In the genomic region with DNA sequence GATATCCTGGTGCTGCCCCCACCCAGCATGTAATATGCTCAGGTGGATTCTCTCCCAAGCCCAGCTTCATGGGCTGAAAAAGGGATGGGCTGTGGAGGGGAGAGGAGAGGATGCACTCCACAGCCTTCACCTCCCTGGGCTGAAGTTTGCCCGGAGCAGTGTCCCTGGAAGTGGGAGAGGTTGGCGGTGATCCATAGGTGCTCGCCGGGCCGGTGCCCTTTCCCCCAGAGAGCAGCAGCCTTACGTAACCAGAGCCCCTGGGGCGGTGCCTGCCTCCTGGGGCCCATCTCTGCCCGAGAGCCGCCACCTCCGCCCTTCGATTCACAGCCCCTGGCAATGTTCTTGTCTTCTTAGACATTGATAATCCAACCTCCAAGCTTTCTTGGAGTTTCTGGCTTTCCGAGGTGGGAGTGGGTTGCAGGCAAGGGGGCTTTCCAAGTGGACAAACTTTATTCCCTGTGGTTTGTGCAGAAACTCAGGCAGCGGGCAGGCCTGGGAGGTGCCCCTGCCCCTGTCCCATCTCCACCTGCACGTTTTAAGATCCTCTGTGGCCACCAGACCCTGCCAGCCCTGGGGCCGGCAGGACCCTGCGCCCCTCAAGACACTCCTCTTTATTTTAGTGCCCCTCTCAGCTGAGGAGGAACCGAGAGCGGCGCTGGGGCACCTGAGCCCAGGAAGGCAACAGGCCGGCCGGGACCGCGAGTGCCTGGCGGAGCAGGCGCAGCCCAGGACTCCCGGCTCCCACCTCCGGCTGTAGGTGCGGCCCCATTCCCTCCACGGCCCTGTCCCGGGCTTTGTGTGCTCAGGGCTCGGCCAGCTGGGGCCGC, we compare ENCODE assay signal across 1 cellular context.
TF ChIP-seq lines count a peak whose summit lies in the region.

No MANE protein-coding gene starts in this region.

TF ChIP-seq in K562, 482 proteins besides CTCF, POLR2A, EP300 and RAD21:
- TF ChIP-seq RBFOX2 (IDR thresholded peaks at IDR 0.05; ENCODE audit: low read depth, low read length) (peak; percentile 12; the same call in 1 of the 2 replicates), ERF (CRISPR knock-in tag; IDR thresholded peaks at IDR 0.05) (no peak), CBX8 (IDR thresholded peaks at IDR 0.05; ENCODE audit: borderline replicate concordance, extremely low read depth, low read depth, low read length, poor library complexity, severe bottlenecking) (no peak), ZNF140 (CRISPR knock-in tag; IDR thresholded peaks at IDR 0.05) (no peak), CBFA2T3 (IDR thresholded peaks at IDR 0.05) (no peak), MCM3 (IDR thresholded peaks at IDR 0.05) (no peak), POLR2G (IDR thresholded peaks at IDR 0.05; ENCODE audit: low read depth, low read length) (peak; percentile 47), KDM1A (IDR thresholded peaks at IDR 0.05) (no peak)
- TF ChIP-seq, protein P1, sequence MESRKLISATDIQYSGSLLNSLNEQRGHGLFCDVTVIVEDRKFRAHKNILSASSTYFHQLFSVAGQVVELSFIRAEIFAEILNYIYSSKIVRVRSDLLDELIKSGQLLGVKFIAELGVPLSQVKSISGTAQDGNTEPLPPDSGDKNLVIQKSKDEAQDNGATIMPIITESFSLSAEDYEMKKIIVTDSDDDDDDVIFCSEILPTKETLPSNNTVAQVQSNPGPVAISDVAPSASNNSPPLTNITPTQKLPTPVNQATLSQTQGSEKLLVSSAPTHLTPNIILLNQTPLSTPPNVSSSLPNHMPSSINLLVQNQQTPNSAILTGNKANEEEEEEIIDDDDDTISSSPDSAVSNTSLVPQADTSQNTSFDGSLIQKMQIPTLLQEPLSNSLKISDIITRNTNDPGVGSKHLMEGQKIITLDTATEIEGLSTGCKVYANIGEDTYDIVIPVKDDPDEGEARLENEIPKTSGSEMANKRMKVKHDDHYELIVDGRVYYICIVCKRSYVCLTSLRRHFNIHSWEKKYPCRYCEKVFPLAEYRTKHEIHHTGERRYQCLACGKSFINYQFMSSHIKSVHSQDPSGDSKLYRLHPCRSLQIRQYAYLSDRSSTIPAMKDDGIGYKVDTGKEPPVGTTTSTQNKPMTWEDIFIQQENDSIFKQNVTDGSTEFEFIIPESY (CRISPR knock-in tag; IDR thresholded peaks at IDR 0.05), result no peak
- TF ChIP-seq, protein P2, sequence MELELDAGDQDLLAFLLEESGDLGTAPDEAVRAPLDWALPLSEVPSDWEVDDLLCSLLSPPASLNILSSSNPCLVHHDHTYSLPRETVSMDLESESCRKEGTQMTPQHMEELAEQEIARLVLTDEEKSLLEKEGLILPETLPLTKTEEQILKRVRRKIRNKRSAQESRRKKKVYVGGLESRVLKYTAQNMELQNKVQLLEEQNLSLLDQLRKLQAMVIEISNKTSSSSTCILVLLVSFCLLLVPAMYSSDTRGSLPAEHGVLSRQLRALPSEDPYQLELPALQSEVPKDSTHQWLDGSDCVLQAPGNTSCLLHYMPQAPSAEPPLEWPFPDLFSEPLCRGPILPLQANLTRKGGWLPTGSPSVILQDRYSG (tag; conservative IDR thresholded peaks at IDR 0.05; ENCODE audit: low read depth), result no peak
- TF ChIP-seq, protein P3, sequence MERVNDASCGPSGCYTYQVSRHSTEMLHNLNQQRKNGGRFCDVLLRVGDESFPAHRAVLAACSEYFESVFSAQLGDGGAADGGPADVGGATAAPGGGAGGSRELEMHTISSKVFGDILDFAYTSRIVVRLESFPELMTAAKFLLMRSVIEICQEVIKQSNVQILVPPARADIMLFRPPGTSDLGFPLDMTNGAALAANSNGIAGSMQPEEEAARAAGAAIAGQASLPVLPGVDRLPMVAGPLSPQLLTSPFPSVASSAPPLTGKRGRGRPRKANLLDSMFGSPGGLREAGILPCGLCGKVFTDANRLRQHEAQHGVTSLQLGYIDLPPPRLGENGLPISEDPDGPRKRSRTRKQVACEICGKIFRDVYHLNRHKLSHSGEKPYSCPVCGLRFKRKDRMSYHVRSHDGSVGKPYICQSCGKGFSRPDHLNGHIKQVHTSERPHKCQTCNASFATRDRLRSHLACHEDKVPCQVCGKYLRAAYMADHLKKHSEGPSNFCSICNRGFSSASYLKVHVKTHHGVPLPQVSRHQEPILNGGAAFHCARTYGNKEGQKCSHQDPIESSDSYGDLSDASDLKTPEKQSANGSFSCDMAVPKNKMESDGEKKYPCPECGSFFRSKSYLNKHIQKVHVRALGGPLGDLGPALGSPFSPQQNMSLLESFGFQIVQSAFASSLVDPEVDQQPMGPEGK (CRISPR knock-in tag; IDR thresholded peaks at IDR 0.05; ENCODE audit: borderline replicate concordance), result no peak
TF ChIP-seq in K562: peak in this region for 2.
